7 cellular contexts compared by ENCODE assay signal in the genomic region with DNA sequence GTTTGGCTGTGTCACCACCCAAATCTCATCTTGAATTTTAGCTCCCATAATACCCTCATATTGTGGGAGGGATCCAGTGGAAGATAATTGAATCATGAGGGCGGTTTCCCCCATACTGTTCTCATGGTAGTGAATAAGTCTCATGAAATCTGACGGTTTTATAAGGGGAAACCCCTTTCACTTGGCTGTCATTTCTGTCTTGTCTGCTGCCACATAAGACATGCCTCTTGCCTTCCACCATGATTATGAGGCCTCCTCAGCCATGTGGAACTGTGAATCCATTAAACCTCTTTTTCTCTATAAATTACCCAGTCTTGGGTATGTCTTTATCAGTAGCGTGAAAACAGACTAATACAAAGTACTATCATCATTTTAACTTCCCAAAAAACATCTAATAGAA.
A peak's percentile ranks its signal among the peaks of the same experiment; 100 is the strongest.
DNase-seq lines count a peak whose midpoint lies in the region; ATAC-seq and TF ChIP-seq lines count a peak whose summit lies in the region.
"Not testable (repeated sequence)": the region's sequence is repeated elsewhere in the genome, so short reads cannot be mapped to it uniquely, and the experiment has no call there.

No MANE protein-coding gene starts in this region.

- not testable (repeated sequence) for TF ChIP-seq CTCF in activated B cell treated with CpG ODN at 0.5 μM for 24 hours (IDR thresholded peaks at IDR 0.05)

- POLR2A ChIA-PET in activated B cell treated with CpG ODN at 0.5 μM for 24 hours (lab: Charles Lee); activated CD4-positive, alpha-beta T cell treated with anti-CD3 and anti-CD28 coated beads for 36 hours (lab: Charles Lee): not testable (repeated sequence)

- H3K9me3 Mint-ChIP-seq in activated B cell treated with CpG ODN at 0.5 μM for 24 hours; activated CD4-positive, alpha-beta T cell treated with anti-CD3 and anti-CD28 coated beads for 36 hours (ENCODE audit: low read depth); activated T-cell treated with anti-CD3 and anti-CD28 coated beads, Interleukin-2, amount 50 U/mL, for 72 hours; activated T-helper 17 cell treated with anti-CD3 and anti-CD28 coated beads, Interleukin-2, amount 50 U/mL, for 72 hours; activated naive CD8-positive, alpha-beta T cell treated with anti-CD3 and anti-CD28 coated beads, Interleukin-2, amount 50 U/mL, for 24 hours; stimulated activated naive B cell treated with anti-CD40 and anti-IgM and Interleukin-4, amounts not matched to agents 10 μg/mL and 1 μg/mL and 100 μg/mL, for 72 hours: not testable (repeated sequence)

- CTCF ChIA-PET in activated B cell treated with CpG ODN at 0.5 μM for 24 hours (lab: Charles Lee): not testable (repeated sequence)
- CTCF ChIA-PET in activated CD4-positive, alpha-beta T cell treated with anti-CD3 and anti-CD28 coated beads for 36 hours (lab: Charles Lee): interaction anchor here (0.8 to 1.2 kb wide), 2 partner anchors 88 to 144 kb away, joined by 3 read pairs; no protein-coding TSS in a partner anchor

- intact Hi-C loops in activated B cell treated with CpG ODN at 0.5 μM for 24 hours (cut with micrococcal nuclease); activated CD4-positive, alpha-beta T cell treated with anti-CD3 and anti-CD28 coated beads for 36 hours (cut with DNase I, micrococcal nuclease): not testable (repeated sequence)

- H3K4me1 Mint-ChIP-seq in activated B cell treated with CpG ODN at 0.5 μM for 24 hours; activated CD4-positive, alpha-beta T cell treated with anti-CD3 and anti-CD28 coated beads for 36 hours; activated T-cell treated with anti-CD3 and anti-CD28 coated beads, Interleukin-2, amount 50 U/mL, for 72 hours (ENCODE audit: low read depth); activated T-helper 17 cell treated with anti-CD3 and anti-CD28 coated beads, Interleukin-2, amount 50 U/mL, for 72 hours; activated naive CD8-positive, alpha-beta T cell treated with anti-CD3 and anti-CD28 coated beads, Interleukin-2, amount 50 U/mL, for 24 hours: not testable (repeated sequence)
- H3K4me1 Mint-ChIP-seq in stimulated activated naive B cell treated with anti-CD40 and anti-IgM and Interleukin-4, amounts not matched to agents 10 μg/mL and 1 μg/mL and 100 μg/mL, for 72 hours: peaks cover 5 to 16% of the 10 kb centered on the region in 2 donors

- DNase-seq in activated B cell treated with CpG ODN at 0.5 μM for 24 hours; activated CD4-positive, alpha-beta T cell treated with anti-CD3 and anti-CD28 coated beads for 36 hours; activated T-cell treated with anti-CD3 and anti-CD28 coated beads, Interleukin-2, amount 50 U/mL, for 72 hours; activated naive CD8-positive, alpha-beta T cell treated with anti-CD3 and anti-CD28 coated beads, Interleukin-2, amount 50 U/mL, for 24 hours; stimulated activated naive B cell treated with anti-CD40 and anti-IgM and Interleukin-4, amounts not matched to agents 10 μg/mL and 1 μg/mL and 100 μg/mL, for 72 hours; stimulated activated naive CD8-positive, alpha-beta T cell treated with anti-CD3 and anti-CD28 coated beads, Interleukin-15, Interleukin-2, amounts not matched to agents 100 U/mL and 50 U/mL, for 24 hours: not testable (repeated sequence)

- H3K27me3 Mint-ChIP-seq in activated B cell treated with CpG ODN at 0.5 μM for 24 hours; activated CD4-positive, alpha-beta T cell treated with anti-CD3 and anti-CD28 coated beads for 36 hours; activated T-cell treated with anti-CD3 and anti-CD28 coated beads, Interleukin-2, amount 50 U/mL, for 72 hours (ENCODE audit: low read depth); activated T-helper 17 cell treated with anti-CD3 and anti-CD28 coated beads, Interleukin-2, amount 50 U/mL, for 72 hours; activated naive CD8-positive, alpha-beta T cell treated with anti-CD3 and anti-CD28 coated beads, Interleukin-2, amount 50 U/mL, for 24 hours; stimulated activated naive B cell treated with anti-CD40 and anti-IgM and Interleukin-4, amounts not matched to agents 10 μg/mL and 1 μg/mL and 100 μg/mL, for 72 hours: not testable (repeated sequence)

- H3K4me3 Mint-ChIP-seq in activated B cell treated with CpG ODN at 0.5 μM for 24 hours; activated CD4-positive, alpha-beta T cell treated with anti-CD3 and anti-CD28 coated beads for 36 hours; activated T-cell treated with anti-CD3 and anti-CD28 coated beads, Interleukin-2, amount 50 U/mL, for 72 hours; activated T-helper 17 cell treated with anti-CD3 and anti-CD28 coated beads, Interleukin-2, amount 50 U/mL, for 72 hours; activated naive CD8-positive, alpha-beta T cell treated with anti-CD3 and anti-CD28 coated beads, Interleukin-2, amount 50 U/mL, for 24 hours; stimulated activated naive B cell treated with anti-CD40 and anti-IgM and Interleukin-4, amounts not matched to agents 10 μg/mL and 1 μg/mL and 100 μg/mL, for 72 hours: not testable (repeated sequence)

- H3K36me3 Mint-ChIP-seq in activated B cell treated with CpG ODN at 0.5 μM for 24 hours (ENCODE audit: low read depth); activated CD4-positive, alpha-beta T cell treated with anti-CD3 and anti-CD28 coated beads for 36 hours (ENCODE audit: low read depth); activated T-cell treated with anti-CD3 and anti-CD28 coated beads, Interleukin-2, amount 50 U/mL, for 72 hours (ENCODE audit: insufficient read depth in 2 of 2); activated T-helper 17 cell treated with anti-CD3 and anti-CD28 coated beads, Interleukin-2, amount 50 U/mL, for 72 hours (ENCODE audit: low read depth); activated naive CD8-positive, alpha-beta T cell treated with anti-CD3 and anti-CD28 coated beads, Interleukin-2, amount 50 U/mL, for 24 hours (ENCODE audit: low read depth); stimulated activated naive B cell treated with anti-CD40 and anti-IgM and Interleukin-4, amounts not matched to agents 10 μg/mL and 1 μg/mL and 100 μg/mL, for 72 hours: not testable (repeated sequence)

- H3K27ac Mint-ChIP-seq in activated B cell treated with CpG ODN at 0.5 μM for 24 hours; activated CD4-positive, alpha-beta T cell treated with anti-CD3 and anti-CD28 coated beads for 36 hours; activated T-helper 17 cell treated with anti-CD3 and anti-CD28 coated beads, Interleukin-2, amount 50 U/mL, for 72 hours; activated naive CD8-positive, alpha-beta T cell treated with anti-CD3 and anti-CD28 coated beads, Interleukin-2, amount 50 U/mL, for 24 hours; stimulated activated naive B cell treated with anti-CD40 and anti-IgM and Interleukin-4, amounts not matched to agents 10 μg/mL and 1 μg/mL and 100 μg/mL, for 72 hours: not testable (repeated sequence)
- H3K27ac Mint-ChIP-seq in activated T-cell treated with anti-CD3 and anti-CD28 coated beads, Interleukin-2, amount 50 U/mL, for 72 hours: peak overlapping the region; percentile 26

- peak; percentile 40 for ATAC-seq in activated B cell treated with CpG ODN at 0.5 μM for 24 hours (ENCODE audit: low read depth)
- peak; percentile 53 for ATAC-seq in activated CD4-positive, alpha-beta T cell treated with anti-CD3 and anti-CD28 coated beads for 36 hours
- peak in 1 of 2 donors; percentile 33 for ATAC-seq in activated T-cell treated with anti-CD3 and anti-CD28 coated beads, Interleukin-2, amount 50 U/mL, for 72 hours (replicated peaks in 1 of 2)
- peak; percentile 34 for ATAC-seq in activated T-helper 17 cell treated with anti-CD3 and anti-CD28 coated beads, Interleukin-2, amount 50 U/mL, for 72 hours (replicated peaks)
- ATAC-seq in activated naive CD8-positive, alpha-beta T cell treated with anti-CD3 and anti-CD28 coated beads, Interleukin-2, amount 50 U/mL, for 24 hours: peak; percentile 24
- ATAC-seq in stimulated activated naive B cell treated with anti-CD40 and anti-IgM and Interleukin-4, amounts not matched to agents 10 μg/mL and 1 μg/mL and 100 μg/mL, for 72 hours (replicated peaks): peak; percentile 49 to 65
- peak; percentile 36 for ATAC-seq in stimulated activated naive CD8-positive, alpha-beta T cell treated with anti-CD3 and anti-CD28 coated beads, Interleukin-15, Interleukin-2, amounts not matched to agents 100 U/mL and 50 U/mL, for 24 hours
